Comparison of ENCODE assay signal across 1 cellular context in the genomic region with DNA sequence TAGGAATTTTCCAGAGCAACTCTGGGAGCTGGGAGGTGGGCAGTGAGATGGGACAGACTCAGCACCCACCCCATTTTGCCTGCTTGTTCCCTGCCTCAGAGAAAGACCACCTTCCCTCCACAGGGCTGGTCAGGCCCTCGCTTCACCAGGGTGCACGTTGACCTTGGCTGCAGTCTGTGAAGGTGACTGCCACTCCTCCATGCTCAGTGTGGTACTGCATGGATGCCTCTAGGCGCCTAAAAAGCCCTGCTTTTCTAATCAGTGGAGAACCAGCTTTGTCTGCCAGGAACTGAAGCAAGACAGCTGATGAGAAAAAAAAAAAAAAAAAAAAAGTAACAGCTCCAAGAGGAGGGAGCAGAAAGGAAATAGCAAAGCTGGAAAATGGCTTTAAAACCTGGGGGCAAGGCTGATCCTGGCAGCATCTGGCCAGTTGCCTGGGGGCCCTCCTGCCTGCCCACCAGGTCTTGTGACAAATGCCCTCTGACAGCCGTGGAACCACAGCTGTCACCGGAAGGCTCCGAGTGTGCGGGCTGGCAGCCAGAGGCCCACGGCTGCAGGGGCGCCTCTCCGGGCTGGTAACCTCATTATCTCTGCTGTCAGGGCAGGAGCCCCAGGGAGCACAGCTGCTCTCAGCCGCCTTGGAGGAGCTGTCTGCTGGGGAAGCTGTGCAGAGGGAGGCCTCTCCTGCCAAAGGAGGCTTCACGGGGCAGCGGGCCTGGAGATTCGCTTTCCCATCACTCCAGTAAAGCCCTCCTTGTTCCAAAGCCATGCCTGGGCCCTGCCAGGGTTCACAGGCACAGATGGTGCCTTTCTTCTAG.
TF ChIP-seq lines count a peak whose summit lies in the region.

No MANE protein-coding gene starts in this region.

TF ChIP-seq in IMR-90, 13 proteins besides CTCF, POLR2A, EP300 and RAD21 (continued from another document):
- TF ChIP-seq, protein P1, sequence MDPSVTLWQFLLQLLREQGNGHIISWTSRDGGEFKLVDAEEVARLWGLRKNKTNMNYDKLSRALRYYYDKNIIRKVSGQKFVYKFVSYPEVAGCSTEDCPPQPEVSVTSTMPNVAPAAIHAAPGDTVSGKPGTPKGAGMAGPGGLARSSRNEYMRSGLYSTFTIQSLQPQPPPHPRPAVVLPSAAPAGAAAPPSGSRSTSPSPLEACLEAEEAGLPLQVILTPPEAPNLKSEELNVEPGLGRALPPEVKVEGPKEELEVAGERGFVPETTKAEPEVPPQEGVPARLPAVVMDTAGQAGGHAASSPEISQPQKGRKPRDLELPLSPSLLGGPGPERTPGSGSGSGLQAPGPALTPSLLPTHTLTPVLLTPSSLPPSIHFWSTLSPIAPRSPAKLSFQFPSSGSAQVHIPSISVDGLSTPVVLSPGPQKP (IDR thresholded peaks at IDR 0.05; ENCODE audit: borderline replicate concordance, low read depth, low read length) = no peak
- TF ChIP-seq RCOR1 (IDR thresholded peaks at IDR 0.05; ENCODE audit: insufficient replicate concordance, low read length) = no peak
- no peak for TF ChIP-seq CHD1 (IDR thresholded peaks at IDR 0.05; ENCODE audit: low read depth, low read length)
- TF ChIP-seq MXI1 (IDR thresholded peaks at IDR 0.05; ENCODE audit: borderline replicate concordance, low read depth, low read length) = no peak
- TF ChIP-seq, protein P2, sequence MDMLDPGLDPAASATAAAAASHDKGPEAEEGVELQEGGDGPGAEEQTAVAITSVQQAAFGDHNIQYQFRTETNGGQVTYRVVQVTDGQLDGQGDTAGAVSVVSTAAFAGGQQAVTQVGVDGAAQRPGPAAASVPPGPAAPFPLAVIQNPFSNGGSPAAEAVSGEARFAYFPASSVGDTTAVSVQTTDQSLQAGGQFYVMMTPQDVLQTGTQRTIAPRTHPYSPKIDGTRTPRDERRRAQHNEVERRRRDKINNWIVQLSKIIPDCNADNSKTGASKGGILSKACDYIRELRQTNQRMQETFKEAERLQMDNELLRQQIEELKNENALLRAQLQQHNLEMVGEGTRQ (IDR thresholded peaks at IDR 0.05; ENCODE audit: low read depth, low read length) = no peak
- TF ChIP-seq FOS (IDR thresholded peaks at IDR 0.05; ENCODE audit: low read depth, low read length) = no peak
TF ChIP-seq in IMR-90: peak in this region for 0.
